In genomic region chr3:14861451-14862302, GRCh38 we compare ENCODE assay signal across 1 cellular context.
TF ChIP-seq lines count a peak whose summit lies in the region.

No MANE protein-coding gene starts in this region.

TF ChIP-seq in H1, 55 proteins besides CTCF, POLR2A, EP300 and RAD21 (continued from another document):
- TF ChIP-seq SIN3A (conservative IDR thresholded peaks at IDR 0.05 in 1 of 2, IDR thresholded peaks at IDR 0.05 in 1 of 2; ENCODE audit: low read depth in 1 of 2, low read length in 2 of 2) (no peak), SP2 (IDR thresholded peaks at IDR 0.05; ENCODE audit: low read length) (no peak)
